In genomic region chr14:33642080-33642479, GRCh38 we compare ENCODE assay signal across 1 cellular context.
TF ChIP-seq lines count a peak whose summit lies in the region.

No MANE protein-coding gene starts in this region.

TF ChIP-seq in WTC11, 78 proteins besides CTCF, POLR2A, EP300 and RAD21:
- TF ChIP-seq TEAD1 (CRISPR knock-in tag; IDR thresholded peaks at IDR 0.05) (peak; percentile 66; the same call in 1 of the 2 replicates), SP1 (CRISPR knock-in tag; conservative IDR thresholded peaks at IDR 0.05) (0 out of 2 replicates have a peak, but pooled peaks have one; percentile 31), NR3C1 (CRISPR knock-in tag; conservative IDR thresholded peaks at IDR 0.05; ENCODE audit: low read depth) (no peak), SOX15 (CRISPR knock-in tag; IDR thresholded peaks at IDR 0.05) (no peak), MAX (CRISPR knock-in tag; IDR thresholded peaks at IDR 0.05) (no peak)
TF ChIP-seq in WTC11: peak in this region for 2.
